Comparison of ENCODE assay signal across 8 cellular contexts in the genomic region with DNA sequence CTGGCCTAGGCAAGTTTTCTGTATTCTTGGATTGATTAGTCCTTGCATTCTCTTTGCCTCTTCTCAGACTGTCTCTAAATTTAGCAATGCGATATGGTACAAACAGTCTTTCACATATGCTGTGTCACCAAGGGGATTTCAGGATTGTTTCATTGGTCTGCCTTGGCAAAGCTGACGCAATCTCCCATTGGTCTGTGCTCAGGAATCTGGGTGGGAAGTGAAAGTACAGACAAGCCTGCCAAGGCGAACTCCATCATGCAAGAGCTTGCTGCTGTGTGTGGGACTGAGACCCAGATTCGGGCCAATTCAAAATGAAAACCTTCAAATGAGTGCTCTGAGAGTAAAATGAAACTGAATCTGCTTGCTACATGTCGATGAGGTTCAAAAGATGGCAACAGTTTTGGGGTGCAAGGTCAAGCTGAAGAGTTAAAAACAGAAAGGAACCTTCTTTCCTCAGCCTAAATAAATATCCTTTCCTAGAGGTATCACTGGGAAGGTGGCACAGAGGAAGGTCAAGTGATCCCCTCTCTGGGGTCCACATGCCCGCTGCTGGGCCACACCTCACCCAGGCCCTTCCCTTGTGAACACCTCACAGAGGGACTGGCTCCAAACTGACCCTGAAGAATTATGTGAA.
A peak's percentile ranks its signal among the peaks of the same experiment; 100 is the strongest.
DNase-seq lines count a peak whose midpoint lies in the region; ATAC-seq and TF ChIP-seq lines count a peak whose summit lies in the region.

No MANE protein-coding gene starts in this region.

- DNase-seq in CD4-positive, CD25-positive, alpha-beta regulatory T cell: peak in 1 of 3 donors; percentile 54
- DNase-seq in activated B cell treated with CpG ODN at 0.5 μM for 24 hours (no peak), fibroblast of the conjunctiva (ENCODE audit: low read depth) (peak; percentile 99), H7 (no peak)
- DNase-seq in activated CD4-positive, CD25-positive, alpha-beta regulatory T cell (lab: John Stamatoyannopoulos, UW): no peak

- peaks cover 4% of the 10 kb centered on the region for H3K4me1 ChIP-seq in CD4-positive, CD25-positive, alpha-beta regulatory T cell (ENCODE audit: control insufficient read depth, insufficient read depth, low read length, poor library complexity, severe bottlenecking)
- peaks cover 3% of the 10 kb centered on the region for H3K4me1 ChIP-seq in rectal smooth muscle tissue (ENCODE audit: control insufficient read depth, insufficient read depth, low read length)

- peaks cover 0 to 4% (median 0%) of the 10 kb centered on the region in 7 donors for H3K9me3 Mint-ChIP-seq in CD4-positive, CD25-positive, alpha-beta regulatory T cell
- peaks cover 9% of the 10 kb centered on the region for H3K9me3 Mint-ChIP-seq in activated B cell treated with CpG ODN at 0.5 μM for 24 hours

- no peaks in the 10 kb centered on the region for H3K36me3 Mint-ChIP-seq in CD4-positive, CD25-positive, alpha-beta regulatory T cell
- no peaks in the 10 kb centered on the region for H3K36me3 Mint-ChIP-seq in activated B cell treated with CpG ODN at 0.5 μM for 24 hours (ENCODE audit: low read depth)

- no peaks in the 10 kb centered on the region for H3K27me3 ChIP-seq in CD4-positive, CD25-positive, alpha-beta regulatory T cell (ENCODE audit: control insufficient read depth, insufficient read depth, low read length)
- H3K27me3 ChIP-seq in rectal smooth muscle tissue (ENCODE audit: control insufficient read depth, insufficient read depth, low read length) (no peaks in the 10 kb centered on the region), H7 (ENCODE audit: control insufficient read depth, insufficient read depth, low read length) (no peaks in the 10 kb centered on the region)

- intact Hi-C loops in activated B cell treated with CpG ODN at 0.5 μM for 24 hours (cut with micrococcal nuclease): no loop called here

- ATAC-seq in CD4-positive, CD25-positive, alpha-beta regulatory T cell (ENCODE audit: low read depth in 2 of 2): no peak
- peak; percentile 81 for ATAC-seq in GM19397 (IDR thresholded peaks at IDR 0.05; ENCODE audit: unreplicated experiment)
- peak; percentile 92 for ATAC-seq in HG03432 (IDR thresholded peaks at IDR 0.05; ENCODE audit: unreplicated experiment)
- peak; percentile 57 for ATAC-seq in activated B cell treated with CpG ODN at 0.5 μM for 24 hours (ENCODE audit: low read depth)

- H3K27me3 Mint-ChIP-seq in CD4-positive, CD25-positive, alpha-beta regulatory T cell: peaks cover 4% of the 10 kb centered on the region
- peaks cover 7% of the 10 kb centered on the region for H3K27me3 Mint-ChIP-seq in activated B cell treated with CpG ODN at 0.5 μM for 24 hours

- no peak overlapping the region for H3K27ac ChIP-seq in CD4-positive, CD25-positive, alpha-beta regulatory T cell (ENCODE audit: insufficient read depth, low read length, poor library complexity, severe bottlenecking)
- peak overlapping the region; percentile 15 for H3K27ac ChIP-seq in rectal smooth muscle tissue (ENCODE audit: low read depth, low read length)

- H3K4me3 ChIP-seq in CD4-positive, CD25-positive, alpha-beta regulatory T cell (ENCODE audit: low read depth, low read length): peak overlapping the region; percentile 77
- peak overlapping the region; percentile 5 for H3K4me3 ChIP-seq in rectal smooth muscle tissue (ENCODE audit: low read length)
- no peak overlapping the region for H3K4me3 ChIP-seq in H7 (ENCODE audit: insufficient read depth, low read depth, low read length)

- TF ChIP-seq CTCF in activated B cell treated with CpG ODN at 0.5 μM for 24 hours (IDR thresholded peaks at IDR 0.05): no peak

- no peaks in the 10 kb centered on the region for H3K9me3 ChIP-seq in CD4-positive, CD25-positive, alpha-beta regulatory T cell (ENCODE audit: control insufficient read depth in 2 of 2, low read length in 2 of 2)

- H3K4me1 Mint-ChIP-seq in CD4-positive, CD25-positive, alpha-beta regulatory T cell: peaks cover 7 to 30% (median 12%) of the 10 kb centered on the region in 4 donors
- peaks cover 10% of the 10 kb centered on the region for H3K4me1 Mint-ChIP-seq in activated B cell treated with CpG ODN at 0.5 μM for 24 hours

- no peaks in the 10 kb centered on the region for H3K36me3 ChIP-seq in CD4-positive, CD25-positive, alpha-beta regulatory T cell (ENCODE audit: control insufficient read depth, insufficient read depth, low read length)
- no peaks in the 10 kb centered on the region for H3K36me3 ChIP-seq in rectal smooth muscle tissue (ENCODE audit: control insufficient read depth, insufficient read depth, low read length)
- no peaks in the 10 kb centered on the region for H3K36me3 ChIP-seq in H7 (replicated peaks; ENCODE audit: control insufficient read depth, insufficient read depth, low read length)

- peak overlapping the region; percentile 45 to 76 (median 56) for H3K4me3 Mint-ChIP-seq in CD4-positive, CD25-positive, alpha-beta regulatory T cell
- H3K4me3 Mint-ChIP-seq in activated B cell treated with CpG ODN at 0.5 μM for 24 hours: peak overlapping the region; percentile 16

- H3K27ac Mint-ChIP-seq in CD4-positive, CD25-positive, alpha-beta regulatory T cell: peak overlapping the region; percentile 37 to 66 (median 57)
- peak overlapping the region; percentile 46 for H3K27ac Mint-ChIP-seq in activated B cell treated with CpG ODN at 0.5 μM for 24 hours

- H3K9ac ChIP-seq in rectal smooth muscle tissue (ENCODE audit: low read length): no peak overlapping the region

- POLR2A ChIA-PET in activated B cell treated with CpG ODN at 0.5 μM for 24 hours (lab: Charles Lee): interaction anchor here (0.6 kb wide), 1 partner anchor 1441 kb away, joined by 5 read pairs; no protein-coding TSS in a partner anchor

- CTCF ChIA-PET in activated B cell treated with CpG ODN at 0.5 μM for 24 hours (lab: Charles Lee): no interaction called here

Comparison
In these comparisons a context has a peak if more than half of its experiments do, and no peak if none do; other contexts are left out.
1. ATAC-seq: peak in GM19397 (single experiment), HG03432 (single experiment) and activated B cell treated with CpG ODN at 0.5 μM for 24 hours (single experiment); none in CD4-positive, CD25-positive, alpha-beta regulatory T cell (0 of 2).